In genomic region chr2:44741507-44741906, GRCh38 we compare ENCODE assay signal across 17 cellular contexts.
"Had no signal": no experiment of that assay in that cellular context is flagged by ENCODE, and none has a peak within 500 bp of the region (broad histone marks: within the 10 kb centered on the region; RNA-seq: fewer than 3 reads in every experiment).

No MANE protein-coding gene starts in this region.

- H3K4me3 ChIP-seq: mucosa of descending colon had no signal

- H3K4me1 Mint-ChIP-seq: activated CD4-positive, alpha-beta T cell treated with anti-CD3 and anti-CD28 coated beads for 36 hours; activated T-helper 17 cell treated with anti-CD3 and anti-CD28 coated beads, Interleukin-2, amount 50 U/mL, for 72 hours; central memory CD8-positive, alpha-beta T cell; immature natural killer cell; T-cell had no signal

- ATAC-seq: activated CD4-positive, alpha-beta T cell treated with anti-CD3 and anti-CD28 coated beads for 36 hours; activated T-helper 17 cell treated with anti-CD3 and anti-CD28 coated beads, Interleukin-2, amount 50 U/mL, for 72 hours; sciatic nerve; T-cell had no signal

- H3K27ac Mint-ChIP-seq: activated CD4-positive, alpha-beta T cell treated with anti-CD3 and anti-CD28 coated beads for 36 hours; activated naive CD4-positive, alpha-beta T cell treated with anti-CD3 and anti-CD28 coated beads for 36 hours; activated T-helper 17 cell treated with anti-CD3 and anti-CD28 coated beads, Interleukin-2, amount 50 U/mL, for 72 hours; dendritic cell treated with granulocyte-macrophage colony-stimulating factor and Interleukin-4, amounts not matched to agents 40 ng/mL and 50 ng/mL, for 4 days; immature natural killer cell; natural killer cell treated with Interleukin-12 subunit alpha and Interleukin-12 subunit beta and Interleukin-15 and Interleukin-18, amount 100 ng/mL, for 72 hours; progenitor cell of endocrine pancreas; T-cell; type B pancreatic cell had no signal

- H3K4me3 Mint-ChIP-seq: activated CD4-positive, alpha-beta T cell treated with anti-CD3 and anti-CD28 coated beads for 36 hours; activated naive CD4-positive, alpha-beta T cell treated with anti-CD3 and anti-CD28 coated beads for 36 hours; activated T-helper 17 cell treated with anti-CD3 and anti-CD28 coated beads, Interleukin-2, amount 50 U/mL, for 72 hours; central memory CD8-positive, alpha-beta T cell; dendritic cell treated with granulocyte-macrophage colony-stimulating factor and Interleukin-4, amounts not matched to agents 40 ng/mL and 50 ng/mL, for 4 days; immature natural killer cell; natural killer cell treated with Interleukin-12 subunit alpha and Interleukin-12 subunit beta and Interleukin-15 and Interleukin-18, amount 100 ng/mL, for 72 hours; T-cell; type B pancreatic cell had no signal

- H3K36me3 ChIP-seq: WERI-Rb-1 had no signal

- H3K9me3 Mint-ChIP-seq: natural killer cell treated with Interleukin-12 subunit alpha and Interleukin-12 subunit beta and Interleukin-15 and Interleukin-18, amount 100 ng/mL, for 72 hours had no signal

- H3K27ac ChIP-seq: WERI-Rb-1 had no signal

- H3K27me3 Mint-ChIP-seq: activated CD4-positive, alpha-beta T cell treated with anti-CD3 and anti-CD28 coated beads for 36 hours; activated T-helper 17 cell treated with anti-CD3 and anti-CD28 coated beads, Interleukin-2, amount 50 U/mL, for 72 hours; central memory CD8-positive, alpha-beta T cell; dendritic cell treated with granulocyte-macrophage colony-stimulating factor and Interleukin-4, amounts not matched to agents 40 ng/mL and 50 ng/mL, for 4 days; natural killer cell treated with Interleukin-12 subunit alpha and Interleukin-12 subunit beta and Interleukin-15 and Interleukin-18, amount 100 ng/mL, for 72 hours; progenitor cell of endocrine pancreas; T-cell; type B pancreatic cell had no signal

- H3K36me3 Mint-ChIP-seq: type B pancreatic cell had no signal

- DNase-seq: activated CD4-positive, alpha-beta T cell treated with anti-CD3 and anti-CD28 coated beads for 36 hours; activated naive CD4-positive, alpha-beta T cell treated with anti-CD3 and anti-CD28 coated beads for 36 hours; immature natural killer cell; occipital lobe; stimulated activated CD4-positive, alpha-beta T cell treated with anti-CD3 and anti-CD28 coated beads, Interleukin-12 subunit alpha, Interleukin-12 subunit beta, amount 100 ng/mL, for 4 hours; stimulated activated naive CD4-positive, alpha-beta T cell treated with Interleukin-2 at 50 U/mL for 16 hours; T-cell; T1000; WERI-Rb-1 had no signal
